9 cellular contexts compared by ENCODE assay signal in the genomic region with DNA sequence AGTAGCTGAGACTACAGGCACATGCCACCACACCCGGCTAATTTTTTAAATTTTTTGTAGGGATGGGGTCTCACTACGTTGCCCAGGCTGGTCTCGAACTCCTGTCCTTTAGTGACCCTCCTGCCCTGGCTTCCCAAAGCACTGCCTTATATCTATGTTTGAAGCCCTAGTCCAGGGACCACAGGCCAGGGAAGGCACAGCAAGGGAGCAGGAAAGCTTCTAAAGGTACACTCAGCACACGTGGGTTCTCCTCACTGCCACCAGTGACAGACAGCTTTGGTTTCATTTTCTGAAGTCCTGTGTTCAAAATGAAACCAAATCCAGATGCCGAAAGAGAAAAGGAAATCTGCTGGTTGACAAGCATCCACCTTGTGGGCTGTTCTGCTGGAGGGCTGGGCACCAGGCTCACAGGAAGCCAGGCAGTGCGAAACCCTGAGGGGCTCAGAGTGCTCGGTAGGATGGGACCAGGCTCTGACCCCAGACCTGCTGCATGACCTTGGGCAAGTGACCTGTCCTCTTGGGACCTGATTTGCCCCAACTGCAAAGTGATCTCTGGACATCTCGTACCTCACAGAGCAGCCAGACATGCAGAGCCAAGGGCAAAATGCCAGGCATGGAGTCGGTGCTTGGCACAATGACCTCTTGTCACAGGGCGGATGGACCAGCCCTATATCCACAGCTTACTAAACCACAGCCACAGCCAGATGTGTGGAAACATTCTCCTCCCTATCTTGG. TPM values are rescaled to one million over a fixed set of nuclear protein-coding genes. Genes with fewer than 3 reads are reported as not detected.
DNase-seq lines count a peak whose midpoint lies in the region; ATAC-seq, FAIRE-seq and TF ChIP-seq lines count a peak whose summit lies in the region.
"Had no signal": no experiment of that assay in that cellular context is flagged by ENCODE, and none has a peak within 500 bp of the region (broad histone marks: within the 10 kb centered on the region; RNA-seq: fewer than 3 reads in every experiment).

No MANE protein-coding gene starts in this region.

- peak overlapping the region; percentile 51 for H3K27ac Mint-ChIP-seq in activated CD4-positive, alpha-beta T cell treated with anti-CD3 and anti-CD28 coated beads for 36 hours
- no peak overlapping the region for H3K27ac Mint-ChIP-seq in glutamatergic neuron (ENCODE audit: unreplicated experiment)

- peak; percentile 18 for ATAC-seq in activated CD4-positive, alpha-beta T cell treated with anti-CD3 and anti-CD28 coated beads for 36 hours
- ATAC-seq in GM19023 (IDR thresholded peaks at IDR 0.05; ENCODE audit: unreplicated experiment) = no peak

- peaks cover 23% of the 10 kb centered on the region for H3K4me1 ChIP-seq in skeletal muscle satellite cell (ENCODE audit: control insufficient read depth, insufficient read depth, low read length)

- H3K4me1 Mint-ChIP-seq in activated CD4-positive, alpha-beta T cell treated with anti-CD3 and anti-CD28 coated beads for 36 hours = peaks cover 41% of the 10 kb centered on the region
- peaks cover 3% of the 10 kb centered on the region for H3K4me1 Mint-ChIP-seq in glutamatergic neuron (ENCODE audit: low read depth, unreplicated experiment)

- no peaks in the 10 kb centered on the region for H3K9me3 Mint-ChIP-seq in activated CD4-positive, alpha-beta T cell treated with anti-CD3 and anti-CD28 coated beads for 36 hours (ENCODE audit: low read depth)
- peaks cover 9% of the 10 kb centered on the region for H3K9me3 Mint-ChIP-seq in glutamatergic neuron (ENCODE audit: unreplicated experiment)

- peak overlapping the region; percentile 37 for H3K4me3 Mint-ChIP-seq in activated CD4-positive, alpha-beta T cell treated with anti-CD3 and anti-CD28 coated beads for 36 hours
- no peak overlapping the region for H3K4me3 Mint-ChIP-seq in glutamatergic neuron (ENCODE audit: unreplicated experiment)

- peaks cover 17% of the 10 kb centered on the region for H3K36me3 Mint-ChIP-seq in activated CD4-positive, alpha-beta T cell treated with anti-CD3 and anti-CD28 coated beads for 36 hours (ENCODE audit: low read depth)
- H3K36me3 Mint-ChIP-seq in glutamatergic neuron (ENCODE audit: unreplicated experiment) = no peaks in the 10 kb centered on the region

- H3K27me3 Mint-ChIP-seq in activated CD4-positive, alpha-beta T cell treated with anti-CD3 and anti-CD28 coated beads for 36 hours = no peaks in the 10 kb centered on the region
- H3K27me3 Mint-ChIP-seq in glutamatergic neuron (ENCODE audit: unreplicated experiment) = peaks cover 12% of the 10 kb centered on the region

- TF ChIP-seq CTCF in glutamatergic neuron (IDR thresholded peaks at IDR 0.05; ENCODE audit: partially characterized antibody, unreplicated experiment) = no peak

- H3K27me3 ChIP-seq in skeletal muscle satellite cell (ENCODE audit: control insufficient read depth, insufficient read depth, low read length) = peaks cover 24% of the 10 kb centered on the region

- POLR2A ChIA-PET in activated CD4-positive, alpha-beta T cell treated with anti-CD3 and anti-CD28 coated beads for 36 hours (lab: Charles Lee) = interaction anchor here (1.2 kb wide), 1 partner anchor 33 kb away, joined by 3 read pairs; no protein-coding TSS in a partner anchor

- no peak overlapping the region for H3K4me3 ChIP-seq in skeletal muscle satellite cell (ENCODE audit: low read length)

- CTCF ChIA-PET in activated CD4-positive, alpha-beta T cell treated with anti-CD3 and anti-CD28 coated beads for 36 hours (lab: Charles Lee) = interaction anchor here (0.5 to 2.4 kb wide), 17 partner anchors 26 to 456 kb away, joined by 3 to 18 read pairs (median 4); no protein-coding TSS in a partner anchor

- DNase-seq in GM18507 (ENCODE audit: extremely low spot score, insufficient read length, low read depth) (peak; percentile 56), head of caudate nucleus (peak; percentile 24 to 91 (median 74)), NCI-H82 treated with DMSO at 0.1 percent for 48 hours (lab: John Stamatoyannopoulos, UW; ENCODE audit: unreplicated experiment) (no peak), glutamatergic neuron (no peak)
- DNase-seq in activated CD4-positive, alpha-beta T cell treated with anti-CD3 and anti-CD28 coated beads for 36 hours = peak; percentile 65
- no peak for DNase-seq in effector CD8-positive, alpha-beta T cell (lab: John Stamatoyannopoulos, UW)

- H3K4me2 ChIP-seq in skeletal muscle satellite cell (ENCODE audit: low read length) = peak overlapping the region; percentile 24

- intact Hi-C loops in activated CD4-positive, alpha-beta T cell treated with anti-CD3 and anti-CD28 coated beads for 36 hours (cut with DNase I, micrococcal nuclease) = loop anchor here (5.0 kb wide), 4 partner anchors 39 to 524 kb away; partner anchors contain the start of gene TXNDC11 (in 1 of the 2)
- intact Hi-C loops in head of caudate nucleus (cut with DNase I) = loop anchor here (5.0 kb wide), 1 partner anchor 291 kb away; no protein-coding TSS in a partner anchor

- H3K9me3 ChIP-seq in skeletal muscle satellite cell (replicated peaks; ENCODE audit: low read length) = no peaks in the 10 kb centered on the region

- H3K9ac ChIP-seq in skeletal muscle satellite cell (ENCODE audit: low read depth, low read length) = no peak overlapping the region

- no peaks in the 10 kb centered on the region for H3K36me3 ChIP-seq in skeletal muscle satellite cell (ENCODE audit: insufficient read depth, low read length)

- FAIRE-seq in GM18507 (lab: Jason Lieb, UNC) = peak; percentile 94

RNA-seq across cellular contexts. Expression of gene SOCS1, which starts 2.7 kb away (rescaled TPM):
- total RNA-seq in activated CD4-positive, alpha-beta T cell treated with anti-CD3 and anti-CD28 coated beads for 36 hours = 100 to 1,000 TPM in 1 of 2 experiments, 10 to 100 TPM in 1; 100.0 to 103 TPM
- 0.25 and 1.1 TPM in 2 replicates for total RNA-seq in skeletal muscle satellite cell (2012; rRNA removed)
- 11.1 TPM for total RNA-seq in glutamatergic neuron (ENCODE audit: unreplicated experiment)

RNA-seq across cellular contexts. Expression of gene TNP2, which starts 10.4 kb away (rescaled TPM):
- total RNA-seq in activated CD4-positive, alpha-beta T cell treated with anti-CD3 and anti-CD28 coated beads for 36 hours = not detected
- total RNA-seq in skeletal muscle satellite cell (2012; rRNA removed) = not detected in 2 replicates
- total RNA-seq in glutamatergic neuron (ENCODE audit: unreplicated experiment) = not detected
- total RNA-seq: mononuclear cell had no signal

RNA-seq across cellular contexts. Expression of gene PRM3, which starts 14.7 kb away (rescaled TPM):
- total RNA-seq in activated CD4-positive, alpha-beta T cell treated with anti-CD3 and anti-CD28 coated beads for 36 hours = not detected
- total RNA-seq in skeletal muscle satellite cell (2012; rRNA removed) = not detected in 2 replicates
- not detected for total RNA-seq in glutamatergic neuron (ENCODE audit: unreplicated experiment)
- total RNA-seq: mononuclear cell had no signal

RNA-seq across cellular contexts. Expression of gene PRM2, which starts 17.6 kb away (rescaled TPM):
- not detected for total RNA-seq in activated CD4-positive, alpha-beta T cell treated with anti-CD3 and anti-CD28 coated beads for 36 hours
- not detected in 2 replicates for total RNA-seq in skeletal muscle satellite cell (2012; rRNA removed)
- not detected for total RNA-seq in glutamatergic neuron (ENCODE audit: unreplicated experiment)
- total RNA-seq: mononuclear cell had no signal

RNA-seq across cellular contexts. Expression of gene PRM1, which starts 22.4 kb away (rescaled TPM):
- total RNA-seq in activated CD4-positive, alpha-beta T cell treated with anti-CD3 and anti-CD28 coated beads for 36 hours = not detected
- total RNA-seq in skeletal muscle satellite cell (2012; rRNA removed) = not detected in 2 replicates
- total RNA-seq in glutamatergic neuron (ENCODE audit: unreplicated experiment) = not detected
- total RNA-seq: mononuclear cell had no signal

Comparison
In these comparisons a context has a peak if more than half of its experiments do, and no peak if none do; other contexts are left out.
1. DNase-seq: peak in GM18507 (single experiment), activated CD4-positive, alpha-beta T cell treated with anti-CD3 and anti-CD28 coated beads for 36 hours (single experiment) and head of caudate nucleus (42 of 42); none in NCI-H82 treated with DMSO at 0.1 percent for 48 hours (single experiment), glutamatergic neuron (single experiment) and effector CD8-positive, alpha-beta T cell (single experiment).